In the genomic region with DNA sequence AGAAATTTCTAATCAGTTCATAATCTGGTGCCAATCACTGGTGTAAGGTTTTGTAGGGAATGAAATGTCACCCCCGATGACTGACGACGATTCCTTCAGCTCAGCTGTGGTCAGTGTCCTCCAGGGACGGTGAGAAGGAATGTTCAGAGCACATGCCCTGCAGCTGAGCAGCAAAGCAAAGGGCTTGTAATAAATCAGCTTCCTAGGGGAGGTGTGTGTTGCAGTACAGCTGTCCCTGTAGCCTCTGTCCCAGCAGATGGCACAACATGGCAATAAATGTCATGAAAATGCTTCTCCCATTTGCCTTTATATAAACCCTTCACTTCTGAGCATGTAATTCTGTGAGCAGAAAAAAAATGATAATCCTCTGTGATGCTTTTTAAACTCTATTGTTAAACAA, we compare ENCODE assay signal across 8 cellular contexts.
DNase-seq lines count a peak whose midpoint lies in the region; ATAC-seq, FAIRE-seq and TF ChIP-seq lines count a peak whose summit lies in the region.

No MANE protein-coding gene starts in this region.

- TF ChIP-seq CTCF in esophagus muscularis mucosa (IDR thresholded peaks at IDR 0.05) = no peak

- no peak for TF ChIP-seq EP300 in esophagus muscularis mucosa (IDR thresholded peaks at IDR 0.05)

- DNase-seq in COLO668 (lab: John Stamatoyannopoulos, UW; ENCODE audit: unreplicated experiment) (peak; percentile 70), HTR-8/SVneo (ENCODE audit: insufficient read length, low spot score) (peak; percentile 64), hepatic stellate cell (ENCODE audit: low spot score) (peak; percentile 48), midbrain (lab: John Stamatoyannopoulos, UW) (no peak), mesenteric fat pad (ENCODE audit: low spot score) (no peak), superior temporal gyrus (ENCODE audit: extremely low spot score) (no peak), esophagus muscularis mucosa (ENCODE audit: extremely low spot score) (no peak)

- 30% methylated on average over 4 of the region's 4 CpGs for WGBS in esophagus muscularis mucosa

- FAIRE-seq in HTR-8/SVneo (lab: Jason Lieb, UNC) = no peak

- H3K4me3 ChIP-seq in esophagus muscularis mucosa = no peak overlapping the region

- no peaks in the 10 kb centered on the region for H3K27me3 ChIP-seq in esophagus muscularis mucosa

- H3K9me3 ChIP-seq in esophagus muscularis mucosa = no peaks in the 10 kb centered on the region

- peaks cover 0 to 14% (median 4%) of the 10 kb centered on the region in 4 donors for H3K36me3 ChIP-seq in esophagus muscularis mucosa

- no peak overlapping the region for H3K27ac ChIP-seq in esophagus muscularis mucosa (replicated peaks in 1 of 4)

- ATAC-seq in SK-N-SH treated with all-trans-retinoic acid at 6 μM for 48 hours = peak; percentile 81

- intact Hi-C loops in esophagus muscularis mucosa (cut with DNase I) = no loop called here

- no peak for TF ChIP-seq POLR2A in esophagus muscularis mucosa (IDR thresholded peaks at IDR 0.05; ENCODE audit: low read depth)

- peaks cover 0 to 22% (median 4%) of the 10 kb centered on the region in 4 donors for H3K4me1 ChIP-seq in esophagus muscularis mucosa

TF ChIP-seq in SK-N-SH treated with all-trans-retinoic acid at 6 μM for 48 hours, 23 proteins besides CTCF, POLR2A, EP300 and RAD21:
- TF ChIP-seq TOX (CRISPR knock-in tag; IDR thresholded peaks at IDR 0.05; ENCODE audit: borderline replicate concordance) (no peak), BACH2 (CRISPR knock-in tag; IDR thresholded peaks at IDR 0.05; ENCODE audit: borderline replicate concordance) (no peak), SNAI2 (CRISPR knock-in tag; IDR thresholded peaks at IDR 0.05) (no peak), ESRRG (CRISPR knock-in tag; IDR thresholded peaks at IDR 0.05) (no peak), ZFP3 (CRISPR knock-in tag; IDR thresholded peaks at IDR 0.05) (no peak), ZNF565 (CRISPR knock-in tag; conservative IDR thresholded peaks at IDR 0.05; ENCODE audit: low read depth) (no peak), ARNTL (CRISPR knock-in tag; IDR thresholded peaks at IDR 0.05; ENCODE audit: borderline replicate concordance, low read depth) (no peak), TCF4 (CRISPR knock-in tag; IDR thresholded peaks at IDR 0.05; ENCODE audit: borderline replicate concordance) (no peak), ZNF70 (CRISPR knock-in tag; IDR thresholded peaks at IDR 0.05) (no peak)
TF ChIP-seq in SK-N-SH treated with all-trans-retinoic acid at 6 μM for 48 hours: peak in this region for 0.

Comparison
In these comparisons a context has a peak if more than half of its experiments do, and no peak if none do; other contexts are left out.
1. DNase-seq: peak in COLO668 (single experiment), HTR-8/SVneo (single experiment) and hepatic stellate cell (single experiment); none in midbrain (single experiment), mesenteric fat pad (single experiment), superior temporal gyrus (single experiment) and esophagus muscularis mucosa (single experiment).